8 cellular contexts compared by ENCODE assay signal in genomic region chr12:46830731-46831334, GRCh38. TPM values are rescaled to one million over a fixed set of nuclear protein-coding genes. Genes with fewer than 3 reads are reported as not detected.
A peak's percentile ranks its signal among the peaks of the same experiment; 100 is the strongest.
DNase-seq lines count a peak whose midpoint lies in the region; ATAC-seq and TF ChIP-seq lines count a peak whose summit lies in the region.

No MANE protein-coding gene starts in this region.

- H3F3A ChIP-seq in GM23338 (replicated peaks; ENCODE audit: low read depth) = no peaks in the 10 kb centered on the region

- peak overlapping the region; percentile 80 for H3K4me3 Mint-ChIP-seq in GM23338
- H3K4me3 Mint-ChIP-seq in activated naive CD8-positive, alpha-beta T cell treated with anti-CD3 and anti-CD28 coated beads, Interleukin-2, amount 10 ng/mL, durations not matched to agents 7 days and 5 days = peak overlapping the region; percentile 53

- H3K4me3 ChIP-seq in GM23338 = peak overlapping the region; percentile 78
- H3K4me3 ChIP-seq in right cardiac atrium (ENCODE audit: low read length) = peak overlapping the region; percentile 39
- H3K4me3 ChIP-seq in WERI-Rb-1 (ENCODE audit: low read depth, low read length) = no peak overlapping the region

- H3K27me3 Mint-ChIP-seq in GM23338 (ENCODE audit: insufficient read depth, low read depth, poor library complexity) = peaks cover 32% of the 10 kb centered on the region
- H3K27me3 Mint-ChIP-seq in activated naive CD8-positive, alpha-beta T cell treated with anti-CD3 and anti-CD28 coated beads, Interleukin-2, amount 10 ng/mL, durations not matched to agents 7 days and 5 days = peaks cover 81% of the 10 kb centered on the region

- TF ChIP-seq CTCF in GM23338 (conservative IDR thresholded peaks at IDR 0.05; ENCODE audit: low read depth in 2 of 2) = no peak
- no peak for TF ChIP-seq CTCF in WERI-Rb-1 (IDR thresholded peaks at IDR 0.05; ENCODE audit: low read depth, low read length)

- H3K27ac ChIP-seq in GM23338 (ENCODE audit: low read depth) (no peak overlapping the region), right cardiac atrium (ENCODE audit: low read length) (peak overlapping the region; percentile 6), WERI-Rb-1 (no peak overlapping the region)

- peak overlapping the region; percentile 94 for H2AFZ ChIP-seq in GM23338

- no peaks in the 10 kb centered on the region for H3K9me3 ChIP-seq in right cardiac atrium (ENCODE audit: control insufficient read depth, low read length)
- H3K9me3 ChIP-seq in WERI-Rb-1 (ENCODE audit: severe bottlenecking) = no peaks in the 10 kb centered on the region

- H3K36me3 ChIP-seq in GM23338 (ENCODE audit: insufficient read depth) (no peaks in the 10 kb centered on the region), WERI-Rb-1 (no peaks in the 10 kb centered on the region)

- H3K4me1 Mint-ChIP-seq in GM23338 = peaks cover 20% of the 10 kb centered on the region
- H3K4me1 Mint-ChIP-seq in activated naive CD8-positive, alpha-beta T cell treated with anti-CD3 and anti-CD28 coated beads, Interleukin-2, amount 10 ng/mL, durations not matched to agents 7 days and 5 days = peaks cover 9% of the 10 kb centered on the region

- H3K36me3 Mint-ChIP-seq in GM23338 (ENCODE audit: low read depth) = no peaks in the 10 kb centered on the region
- H3K36me3 Mint-ChIP-seq in activated naive CD8-positive, alpha-beta T cell treated with anti-CD3 and anti-CD28 coated beads, Interleukin-2, amount 10 ng/mL, durations not matched to agents 7 days and 5 days = no peaks in the 10 kb centered on the region

- ATAC-seq in GM23338 (peak; percentile 81), right cardiac atrium (peak; percentile 56 to 70), sciatic nerve (peak; percentile 63)
- ATAC-seq in activated naive CD8-positive, alpha-beta T cell treated with anti-CD3 and anti-CD28 coated beads, Interleukin-2, amount 10 ng/mL, durations not matched to agents 7 days and 5 days (ENCODE audit: low read depth) = peak; percentile 7

- no peaks in the 10 kb centered on the region for H3K9me3 Mint-ChIP-seq in GM23338
- H3K9me3 Mint-ChIP-seq in activated naive CD8-positive, alpha-beta T cell treated with anti-CD3 and anti-CD28 coated beads, Interleukin-2, amount 10 ng/mL, durations not matched to agents 7 days and 5 days = no peaks in the 10 kb centered on the region

- H3K9me2 ChIP-seq in GM23338 (ENCODE audit: insufficient read depth) = 0 out of 2 replicates have a peak, but pooled peaks cover 5% of the 10 kb centered on the region

- peak overlapping the region; percentile 95 for H3K4me2 ChIP-seq in GM23338

- DNase-seq in GM23338 (ENCODE audit: low spot score) (peak; percentile 65), right cardiac atrium (no peak), sciatic nerve (ENCODE audit: low spot score) (no peak), foreskin melanocyte (no peak), WERI-Rb-1 (no peak), SHP77 treated with DMSO at 0.1 percent for 48 hours (lab: John Stamatoyannopoulos, UW) (no peak)
- no peak for DNase-seq in activated naive CD8-positive, alpha-beta T cell treated with anti-CD3 and anti-CD28 coated beads, Interleukin-2, amount 10 ng/mL, durations not matched to agents 7 days and 5 days
- no peak for DNase-seq in activated CD4-positive, CD25-positive, alpha-beta regulatory T cell treated with anti-CD3 and anti-CD28 coated beads, Interleukin-2, amount 50 U/mL, for 72 hours

- WGBS in right cardiac atrium = 6% methylated on average over 28 of the region's 28 CpGs

- POLR2A ChIA-PET in activated naive CD8-positive, alpha-beta T cell treated with anti-CD3 and anti-CD28 coated beads, Interleukin-2, amount 10 ng/mL, durations not matched to agents 7 days and 5 days (lab: Charles Lee) = no interaction called here

- H3K4me1 ChIP-seq in GM23338 (ENCODE audit: insufficient read depth) = peaks cover 7% of the 10 kb centered on the region; the same call in 1 of the 2 replicates
- H3K4me1 ChIP-seq in right cardiac atrium (ENCODE audit: control insufficient read depth, insufficient read depth, low read length) = no peaks in the 10 kb centered on the region

- H3K27ac Mint-ChIP-seq in GM23338 = no peak overlapping the region
- H3K27ac Mint-ChIP-seq in activated naive CD8-positive, alpha-beta T cell treated with anti-CD3 and anti-CD28 coated beads, Interleukin-2, amount 10 ng/mL, durations not matched to agents 7 days and 5 days = no peak overlapping the region

- H4K20me1 ChIP-seq in GM23338 (replicated peaks; ENCODE audit: insufficient read depth) = peaks cover 3% of the 10 kb centered on the region

- intact Hi-C loops in right cardiac atrium (cut with DNase I) (no loop called here), sciatic nerve (cut with DNase I) (no loop called here)

- peaks cover 62% of the 10 kb centered on the region for H3K27me3 ChIP-seq in GM23338 (ENCODE audit: insufficient read depth)
- no peaks in the 10 kb centered on the region for H3K27me3 ChIP-seq in right cardiac atrium (ENCODE audit: control insufficient read depth, insufficient read depth)
- peaks cover 49% of the 10 kb centered on the region for H3K27me3 ChIP-seq in WERI-Rb-1 (ENCODE audit: insufficient read depth, low read depth, severe bottlenecking)

- 0 out of 2 replicates have a peak, but pooled peaks cover 5% of the 10 kb centered on the region for H3K79me2 ChIP-seq in GM23338 (replicated peaks; ENCODE audit: insufficient read depth)

TF ChIP-seq in GM23338, 12 proteins besides CTCF, POLR2A, EP300 and RAD21:
- TF ChIP-seq JUNB (IDR thresholded peaks at IDR 0.05; ENCODE audit: unreplicated experiment) (no peak), ETS1 (IDR thresholded peaks at IDR 0.05) (no peak), EZH2phosphoT487 (IDR thresholded peaks at IDR 0.05; ENCODE audit: unreplicated experiment) (no peak), REST (IDR thresholded peaks at IDR 0.05; ENCODE audit: unreplicated experiment) (no peak)

RNA-seq across cellular contexts. Expression of gene SLC38A4, which starts 5.0 kb away (rescaled TPM):
- 12.5 and 13.3 TPM in 2 replicates for total RNA-seq in GM23338 (2014; rRNA removed; shearing (Covaris generic))
- 5.8 and 6.2 TPM in 2 replicates for polyA plus RNA-seq in GM23338 (2016; fragmentation: Nextera tagmentation; extraction: Ambion mirVana)
- not detected for total RNA-seq in activated naive CD8-positive, alpha-beta T cell treated with anti-CD3 and anti-CD28 coated beads, Interleukin-2, amount 10 ng/mL, durations not matched to agents 7 days and 5 days
- 1 to 10 TPM in 3 of 4 donors, under 1 TPM in 1; 0.59 to 2.0 (median 1.2) TPM for total RNA-seq in right cardiac atrium
- polyA plus RNA-seq in right cardiac atrium = 1.2 TPM
- 0.31 TPM for total RNA-seq in sciatic nerve

Comparison
In these comparisons a context has a peak if more than half of its experiments do, and no peak if none do; other contexts are left out.
1. ATAC-seq: peak in every context shown above with its lines; median percentile 81 in GM23338; 63 in right cardiac atrium; 63 in sciatic nerve; 7 in activated naive CD8-positive, alpha-beta T cell treated with anti-CD3 and anti-CD28 coated beads, Interleukin-2, amount 10 ng/mL, durations not matched to agents 7 days and 5 days.